ENCODE assay signal across 1 cellular context in the genomic region with DNA sequence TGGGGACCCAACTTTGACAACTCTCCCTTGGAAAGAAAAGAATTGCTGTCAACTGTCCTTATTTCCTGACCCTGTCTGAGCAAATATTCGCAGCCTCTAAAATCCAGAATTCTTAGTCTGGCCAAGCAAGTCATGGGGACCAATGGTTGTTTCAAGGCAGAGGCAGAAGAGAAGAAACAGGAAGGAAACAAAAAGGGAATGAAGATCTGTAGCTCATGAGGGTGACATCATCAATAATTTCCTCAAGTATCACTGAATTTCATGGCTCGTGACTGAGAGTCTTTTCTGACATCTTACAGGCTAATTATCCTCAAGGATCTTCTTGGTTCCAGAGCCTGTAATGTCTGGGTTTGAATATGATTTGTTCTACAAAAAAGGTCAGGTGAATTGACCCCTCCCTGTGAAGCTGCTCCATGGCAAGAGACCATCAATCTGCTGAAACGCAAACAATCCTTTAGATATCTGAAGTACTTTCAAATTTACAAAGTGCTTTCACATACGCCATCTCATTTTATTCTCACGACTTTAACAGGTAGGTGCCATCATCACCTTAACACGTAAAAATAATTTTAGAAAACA.
TF ChIP-seq lines count a peak whose summit lies in the region.

No MANE protein-coding gene starts in this region.

TF ChIP-seq in endothelial cell of umbilical vein, 7 proteins besides CTCF, POLR2A, EP300 and RAD21 (continued from another document):
- TF ChIP-seq EZH2 (IDR thresholded peaks at IDR 0.05; ENCODE audit: borderline replicate concordance, low read depth, low read length, severe bottlenecking) (no peak), POLR2AphosphoS5 (IDR thresholded peaks at IDR 0.05; ENCODE audit: insufficient read depth, low read depth, low read length) (no peak), GATA2 (IDR thresholded peaks at IDR 0.05; ENCODE audit: insufficient read depth, insufficient read length, low read depth, low read length) (no peak), MYC (IDR thresholded peaks at IDR 0.05; ENCODE audit: low read depth, low read length) (no peak), JUN (IDR thresholded peaks at IDR 0.05; ENCODE audit: borderline replicate concordance, insufficient read depth, insufficient read length, low read depth) (no peak)
- TF ChIP-seq, protein P1, sequence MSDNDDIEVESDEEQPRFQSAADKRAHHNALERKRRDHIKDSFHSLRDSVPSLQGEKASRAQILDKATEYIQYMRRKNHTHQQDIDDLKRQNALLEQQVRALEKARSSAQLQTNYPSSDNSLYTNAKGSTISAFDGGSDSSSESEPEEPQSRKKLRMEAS (IDR thresholded peaks at IDR 0.05; ENCODE audit: insufficient read depth, insufficient read length), result no peak
TF ChIP-seq in endothelial cell of umbilical vein: peak in this region for 0.
